Comparison of ENCODE assay signal across 9 cellular contexts in genomic region chr1:9289090-9289534, GRCh38.
DNase-seq lines count a peak whose midpoint lies in the region; ATAC-seq and TF ChIP-seq lines count a peak whose summit lies in the region.
"Had no signal": no experiment of that assay in that cellular context is flagged by ENCODE, and none has a peak within 500 bp of the region (broad histone marks: within the 10 kb centered on the region; RNA-seq: fewer than 3 reads in every experiment).

No MANE protein-coding gene starts in this region.

- H3K4me1 Mint-ChIP-seq in memory B cell = peaks cover 4% of the 10 kb centered on the region

- H3K27ac ChIP-seq in WERI-Rb-1 = no peak overlapping the region

- no peaks in the 10 kb centered on the region for H3K36me3 ChIP-seq in WERI-Rb-1

- H3K36me3 Mint-ChIP-seq in memory B cell = peaks cover 2% of the 10 kb centered on the region

- H3K27me3 Mint-ChIP-seq in memory B cell = peaks cover 10% of the 10 kb centered on the region
- H3K27me3 Mint-ChIP-seq: activated naive CD4-positive, alpha-beta T cell treated with anti-CD3 and anti-CD28 coated beads, Interleukin-2, amount 50 U/mL, for 24 hours had no signal

- peaks cover 10% of the 10 kb centered on the region for H3K9me3 Mint-ChIP-seq in memory B cell

- TF ChIP-seq CTCF in WERI-Rb-1 (IDR thresholded peaks at IDR 0.05; ENCODE audit: low read depth, low read length) = peak; percentile 65
- peak; percentile 92 for TF ChIP-seq CTCF in cardiac fibroblast (IDR thresholded peaks at IDR 0.05; ENCODE audit: low read depth, low read length)

- H3K4me3 ChIP-seq in WERI-Rb-1 (ENCODE audit: low read depth, low read length) = no peak overlapping the region
- no peak overlapping the region for H3K4me3 ChIP-seq in cardiac fibroblast (replicated peaks in 1 of 2; ENCODE audit: low read depth in 2 of 2, low read length in 2 of 2)

- peaks cover 18% of the 10 kb centered on the region for H3K9me3 ChIP-seq in WERI-Rb-1 (ENCODE audit: severe bottlenecking)

- H3K4me3 Mint-ChIP-seq in memory B cell = no peak overlapping the region
- H3K4me3 Mint-ChIP-seq: activated naive CD4-positive, alpha-beta T cell treated with anti-CD3 and anti-CD28 coated beads, Interleukin-2, amount 50 U/mL, for 24 hours had no signal

- no peaks in the 10 kb centered on the region for H3K27me3 ChIP-seq in WERI-Rb-1 (ENCODE audit: insufficient read depth, low read depth, severe bottlenecking)

- ATAC-seq in memory B cell (ENCODE audit: low read depth) (peak; percentile 21), GM18873 (IDR thresholded peaks at IDR 0.05; ENCODE audit: low FRiP score, unreplicated experiment) (no peak), GM21825 (IDR thresholded peaks at IDR 0.05; ENCODE audit: unreplicated experiment) (no peak)

- peak; percentile 93 for DNase-seq in DMS 273 (lab: John Stamatoyannopoulos, UW; ENCODE audit: unreplicated experiment)
- DNase-seq in Kasumi-1 (lab: John Stamatoyannopoulos, UW) = peak; percentile 46 to 47
- peak; percentile 75 for DNase-seq in WERI-Rb-1
- peak; percentile 83 to 87 for DNase-seq in cardiac fibroblast (ENCODE audit: low read depth in 2 of 2)
- DNase-seq in memory B cell (ENCODE audit: low spot score in 2 of 2) = peak; percentile 86 to 92
- DNase-seq in stimulated activated CD8-positive, alpha-beta memory T cell treated with anti-CD3 and anti-CD28 coated beads, Interleukin-7, amount 100 ng/mL, for 24 hours (ENCODE audit: low read depth) = peak; percentile 87

- no peak overlapping the region for H3K27ac Mint-ChIP-seq in memory B cell
